8 cellular contexts compared by ENCODE assay signal in genomic region chr15:21284353-21284752, GRCh38.
DNase-seq lines count a peak whose midpoint lies in the region; ATAC-seq, FAIRE-seq and TF ChIP-seq lines count a peak whose summit lies in the region.
"Not testable (repeated sequence)": the region's sequence is repeated elsewhere in the genome, so short reads cannot be mapped to it uniquely, and the experiment has no call there.

No MANE protein-coding gene starts in this region.

- dilution Hi-C loops in endothelial cell of umbilical vein (cut with MboI; ENCODE audit: extremely low pct_ligation_motif_present, low sequenced_read_pairs), result not testable (repeated sequence)

- H3K4me1 ChIP-seq in endothelial cell of umbilical vein (ENCODE audit: control insufficient read depth, extremely low read depth, insufficient read depth, low read length); lower lobe of right lung; upper lobe of right lung: not testable (repeated sequence)

- not testable (repeated sequence) for DNase-seq in T-helper 17 cell; endothelial cell of umbilical vein (ENCODE audit: low read depth, low spot score); lower lobe of right lung; upper lobe of right lung

- POLR2A ChIA-PET in endothelial cell of umbilical vein (lab: Charles Lee), result not testable (repeated sequence)

- H3K4me3 Mint-ChIP-seq in T-helper 17 cell, result not testable (repeated sequence)

- not testable (repeated sequence) for TF ChIP-seq POLR2A in endothelial cell of umbilical vein (IDR thresholded peaks at IDR 0.05; ENCODE audit: low read depth, low read length)

- H3K4me2 ChIP-seq in endothelial cell of umbilical vein (ENCODE audit: insufficient read depth, low read length), result not testable (repeated sequence)

- H3K9me3 ChIP-seq in T-helper 17 cell (ENCODE audit: control insufficient read depth, low read length, poor library complexity, severe bottlenecking); endothelial cell of umbilical vein (replicated peaks; ENCODE audit: control insufficient read depth, insufficient read depth, low read length); lower lobe of right lung; upper lobe of right lung: not testable (repeated sequence)

- TF ChIP-seq CTCF in endothelial cell of umbilical vein (IDR thresholded peaks at IDR 0.05; ENCODE audit: extremely low read depth in 1 of 2, insufficient read depth in 1 of 2, low read depth in 1 of 2, low read length in 2 of 2); lower lobe of right lung (IDR thresholded peaks at IDR 0.05); upper lobe of right lung (IDR thresholded peaks at IDR 0.05): not testable (repeated sequence)

- H3K4me3 ChIP-seq in endothelial cell of umbilical vein (replicated peaks in 1 of 3; ENCODE audit: insufficient read depth in 1 of 3, low read depth in 1 of 3, low read length in 3 of 3); lower lobe of right lung; upper lobe of right lung: not testable (repeated sequence)

- not testable (repeated sequence) for H3K27ac ChIP-seq in endothelial cell of umbilical vein (ENCODE audit: insufficient read depth, low read depth, low read length); lower lobe of right lung; upper lobe of right lung

- not testable (repeated sequence) for BruUV-seq in endothelial cell of umbilical vein (replicated peaks; lab: Mats Ljungman, UMichigan)

- H3K27me3 Mint-ChIP-seq in T-helper 17 cell, result not testable (repeated sequence)

- not testable (repeated sequence) for H3K4me1 Mint-ChIP-seq in T-helper 17 cell

- H4K20me1 ChIP-seq in endothelial cell of umbilical vein (replicated peaks; ENCODE audit: control insufficient read depth, extremely low read depth, insufficient read depth, low read length), result not testable (repeated sequence)

- H3K27ac Mint-ChIP-seq in T-helper 17 cell, result not testable (repeated sequence)

- H3K9ac ChIP-seq in endothelial cell of umbilical vein (replicated peaks; ENCODE audit: extremely low read depth, insufficient read depth, low read length), result not testable (repeated sequence)

- not testable (repeated sequence) for H3K9me1 ChIP-seq in endothelial cell of umbilical vein (replicated peaks; ENCODE audit: control insufficient read depth, extremely low read depth, insufficient read depth, low read length)

- intact Hi-C loops in endothelial cell of umbilical vein (cut with micrococcal nuclease); lower lobe of right lung (cut with DNase I); upper lobe of right lung (cut with DNase I): not testable (repeated sequence)

- CTCF ChIA-PET in endothelial cell of umbilical vein (lab: Charles Lee), result interaction anchor here (0.6 kb wide), 1 partner anchor 12 kb away, joined by 3 read pairs; no protein-coding TSS in a partner anchor

- not testable (repeated sequence) for H3K36me3 Mint-ChIP-seq in T-helper 17 cell (ENCODE audit: low read depth)

- FAIRE-seq in endothelial cell of umbilical vein (lab: Jason Lieb, UNC), result peak; percentile 78

- ATAC-seq in GM18508 (IDR thresholded peaks at IDR 0.05; ENCODE audit: insufficient read depth, unreplicated experiment), result peak; percentile 51
- peak; percentile 42 for ATAC-seq in GM19438 (IDR thresholded peaks at IDR 0.05; ENCODE audit: low read depth, unreplicated experiment)
- ATAC-seq in HG02610 (IDR thresholded peaks at IDR 0.05; ENCODE audit: unreplicated experiment), result peak; percentile 41
- ATAC-seq in HG03280 (IDR thresholded peaks at IDR 0.05; ENCODE audit: unreplicated experiment), result peak; percentile 60
- ATAC-seq in T-helper 17 cell, result peak; percentile 71
- peak; percentile 71 to 75 for ATAC-seq in lower lobe of right lung
- ATAC-seq in upper lobe of right lung, result peak; percentile 82

- H3K27me3 ChIP-seq in endothelial cell of umbilical vein (ENCODE audit: control insufficient read depth in 2 of 2, insufficient read depth in 2 of 2, low read length in 2 of 2); lower lobe of right lung (ENCODE audit: low read depth); upper lobe of right lung: not testable (repeated sequence)

- H2AFZ ChIP-seq in endothelial cell of umbilical vein (ENCODE audit: low read depth, low read length), result not testable (repeated sequence)

- not testable (repeated sequence) for H3K79me2 ChIP-seq in endothelial cell of umbilical vein (ENCODE audit: control insufficient read depth, insufficient read depth, low read length)

- not testable (repeated sequence) for H3K36me3 ChIP-seq in endothelial cell of umbilical vein (ENCODE audit: control insufficient read depth in 2 of 2, extremely low read depth in 1 of 2, insufficient read depth in 2 of 2, low read length in 2 of 2); lower lobe of right lung; upper lobe of right lung
